In the genomic region with DNA sequence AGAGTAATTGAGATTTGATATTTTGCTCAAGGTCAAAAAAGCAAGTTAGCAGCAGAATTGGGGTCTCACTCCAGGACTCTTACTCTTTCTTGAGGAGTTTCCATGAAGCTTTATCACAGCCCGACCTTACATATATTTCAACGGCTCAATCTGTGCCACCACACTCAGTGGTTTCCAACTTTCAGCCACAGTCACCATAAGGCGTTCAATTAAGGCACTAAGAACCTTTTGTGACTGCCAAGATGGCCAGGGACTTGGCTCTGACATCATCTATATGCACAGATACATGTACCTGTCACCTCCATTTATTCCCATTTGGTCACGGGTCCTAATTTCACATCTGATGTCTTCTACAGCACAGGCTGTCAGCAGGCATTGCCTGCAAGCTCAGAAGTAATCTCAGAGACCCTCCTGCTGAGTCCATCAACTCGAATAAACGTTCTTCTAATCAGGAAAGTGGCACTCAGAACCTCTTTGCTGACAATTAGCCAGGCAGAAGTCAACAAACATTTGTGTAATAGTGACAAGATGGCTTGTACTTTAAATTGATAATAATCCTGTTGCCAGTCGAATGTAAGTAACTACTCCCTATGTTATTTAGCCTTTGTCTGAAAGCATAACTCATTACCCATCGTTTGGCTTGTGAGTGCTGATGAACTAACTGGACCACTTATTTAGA, we compare ENCODE assay signal across 15 cellular contexts.
DNase-seq lines count a peak whose midpoint lies in the region; ATAC-seq lines count a peak whose summit lies in the region.
"Had no signal": no experiment of that assay in that cellular context is flagged by ENCODE, and none has a peak within 500 bp of the region (broad histone marks: within the 10 kb centered on the region; RNA-seq: fewer than 3 reads in every experiment).

No MANE protein-coding gene starts in this region.

- no peak for ATAC-seq in GM21786 (IDR thresholded peaks at IDR 0.05; ENCODE audit: unreplicated experiment)

- DNase-seq in NCI-H1105 treated with DMSO at 0.1 percent for 48 hours (lab: John Stamatoyannopoulos, UW) (peak; percentile 39), NCI-H187 treated with DMSO at 0.1 percent for 48 hours (lab: John Stamatoyannopoulos, UW) (peak; percentile 23), NCI-H748 treated with DMSO at 0.1 percent for 48 hours (lab: John Stamatoyannopoulos, UW) (peak; percentile 75), retina (peak; percentile 72), GM19238 (ENCODE audit: insufficient read length, low spot score) (no peak)
- no peak for DNase-seq in stimulated activated CD4-positive, alpha-beta T cell treated with anti-CD3 and anti-CD28 coated beads, Interleukin-12 subunit alpha, Interleukin-12 subunit beta, amount 100 ng/mL, for 4 hours
- DNase-seq: ACHN, C1 segment of cervical spinal cord, DND-41, GM23248, HCEC 1CT, NCI-H146, NCI-H446, NCI-H774 had no signal

Comparison
In these comparisons a context has a peak if more than half of its experiments do, and no peak if none do; other contexts are left out.
1. DNase-seq: peak in NCI-H1105 treated with DMSO at 0.1 percent for 48 hours (single experiment), NCI-H187 treated with DMSO at 0.1 percent for 48 hours (single experiment), NCI-H748 treated with DMSO at 0.1 percent for 48 hours (single experiment) and retina (single experiment); none in GM19238 (single experiment) and stimulated activated CD4-positive, alpha-beta T cell treated with anti-CD3 and anti-CD28 coated beads, Interleukin-12 subunit alpha, Interleukin-12 subunit beta, amount 100 ng/mL, for 4 hours (single experiment).